In the genomic region with DNA sequence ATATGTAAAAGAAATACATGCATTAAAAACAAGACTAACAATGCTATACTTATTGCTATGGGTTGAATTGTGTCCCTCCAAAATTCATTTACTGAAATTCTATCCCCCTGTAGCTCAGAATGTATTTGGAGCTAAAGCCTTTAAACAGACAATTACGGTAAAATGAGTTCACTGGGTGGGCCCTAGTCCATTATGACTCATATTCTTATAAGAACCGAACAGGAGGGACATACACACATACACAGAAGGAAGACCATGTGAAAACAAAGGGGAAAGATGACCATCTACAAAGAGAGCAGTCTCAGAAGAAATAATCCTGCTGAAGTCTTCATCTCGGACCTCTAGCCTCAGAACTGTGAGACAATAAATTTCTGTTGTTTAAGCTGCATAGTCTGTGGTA, we compare ENCODE assay signal across 18 cellular contexts.
A peak's percentile ranks its signal among the peaks of the same experiment; 100 is the strongest.
DNase-seq lines count a peak whose midpoint lies in the region; ATAC-seq, FAIRE-seq and TF ChIP-seq lines count a peak whose summit lies in the region.
"Had no signal": no experiment of that assay in that cellular context is flagged by ENCODE, and none has a peak within 500 bp of the region (broad histone marks: within the 10 kb centered on the region; RNA-seq: fewer than 3 reads in every experiment).

No MANE protein-coding gene starts in this region.

- no peaks in the 10 kb centered on the region for H3K27me3 ChIP-seq in HepG2 (ENCODE audit: control insufficient read depth in 1 of 2, insufficient read depth in 2 of 2, low read length in 2 of 2)
- no peaks in the 10 kb centered on the region for H3K27me3 ChIP-seq in right lobe of liver
- no peaks in the 10 kb centered on the region for H3K27me3 ChIP-seq in adipocyte (replicated peaks; ENCODE audit: control insufficient read depth, insufficient read depth, low read length)
- H3K27me3 ChIP-seq: BE2C had no signal

- CTCF ChIA-PET in HepG2 (lab: Yijun Ruan, JAX; ENCODE audit: low intra/inter-chr PET ratio, low total read pairs) = no interaction called here

- no peak for TF ChIP-seq RAD21 in HepG2 (CRISPR knock-in tag; IDR thresholded peaks at IDR 0.05)

- H4K20me1 ChIP-seq in HepG2 (ENCODE audit: insufficient read depth, low read length) = no peaks in the 10 kb centered on the region

- no peak for ATAC-seq in HepG2
- no peak for ATAC-seq in right lobe of liver
- ATAC-seq in HG03159 (IDR thresholded peaks at IDR 0.05; ENCODE audit: unreplicated experiment) = no peak
- ATAC-seq: HCT116 had no signal

- 99% methylated on average over 3 of the region's 3 CpGs for WGBS in HepG2 (ENCODE audit: low lambda C conversion rate)
- WGBS in right lobe of liver (ENCODE audit: insufficient coverage, low coverage, low lambda C conversion rate, missing lambda C conversion rate) = 96% methylated on average over 3 of the region's 3 CpGs

- TF ChIP-seq POLR2A in HepG2 (IDR thresholded peaks at IDR 0.05; ENCODE audit: insufficient read depth in 1 of 2, low read depth in 2 of 2, low read length in 2 of 2) (no peak), right lobe of liver (IDR thresholded peaks at IDR 0.05) (no peak)

- TF ChIP-seq EP300 in HepG2 (IDR thresholded peaks at IDR 0.05; ENCODE audit: low read depth in 2 of 2, low read length in 2 of 2) (no peak), HepG2 (CRISPR knock-in tag; IDR thresholded peaks at IDR 0.05; ENCODE audit: borderline replicate concordance) (no peak)

- intact Hi-C loops in HepG2 (cut with micrococcal nuclease; ENCODE audit: unreplicated experiment) = no loop called here
- intact Hi-C loops in right lobe of liver (cut with DNase I) = no loop called here

- DNase-seq in HepG2 (ENCODE audit: low spot score) (no peak), right lobe of liver (no peak), adipocyte (ENCODE audit: low read depth) (peak; percentile 30), fibroblast of peridontal ligament (ENCODE audit: extremely low read depth) (peak; percentile 49), stromal cell of bone marrow (ENCODE audit: low read depth) (peak; percentile 6), NCI-H510A treated with DMSO at 0.1 percent for 48 hours (lab: John Stamatoyannopoulos, UW) (no peak), GM19240 (ENCODE audit: insufficient read length, low spot score) (no peak)
- DNase-seq: BE2C; CD4-positive, alpha-beta memory T cell; DMS153; DND-41; GF-D8 had no signal

- H3K4me3 ChIP-seq in HepG2 (replicated peaks in 1 of 3; ENCODE audit: insufficient read depth in 1 of 3, low read depth in 2 of 3, low read length in 3 of 3) = no peak overlapping the region
- H3K4me3 ChIP-seq in right lobe of liver = no peak overlapping the region
- no peak overlapping the region for H3K4me3 ChIP-seq in adipocyte (ENCODE audit: low read length)

- no peaks in the 10 kb centered on the region for H3K79me2 ChIP-seq in HepG2 (ENCODE audit: insufficient read depth, low read length)

- FAIRE-seq in HepG2 (lab: Jason Lieb, UNC) = peak; percentile 26
- FAIRE-seq: D721Med, GM19239, H54 had no signal

- TF ChIP-seq CTCF in HepG2 (CRISPR knock-in tag; IDR thresholded peaks at IDR 0.05) (no peak), right lobe of liver (IDR thresholded peaks at IDR 0.05) (no peak)

- in situ Hi-C loops in HepG2 (cut with HindIII; ENCODE audit: extremely low pct_ligation_motif_present, low pct_unique_long_range_greater_than_20kb) = no loop called here

- H3K9ac ChIP-seq in HepG2 (ENCODE audit: insufficient read depth, low read depth, low read length) (no peak overlapping the region), adipocyte (ENCODE audit: low read length) (no peak overlapping the region)

- no peak overlapping the region for H3K4me2 ChIP-seq in HepG2 (ENCODE audit: low read depth, low read length)

- BruUV-seq in HepG2 (replicated peaks; lab: Mats Ljungman, UMichigan) = no TSS peak

- H3K4me1 ChIP-seq in HepG2 (ENCODE audit: insufficient read depth, low read length) (no peaks in the 10 kb centered on the region; the same call in 1 of the 2 replicates), right lobe of liver (no peaks in the 10 kb centered on the region), adipocyte (ENCODE audit: control insufficient read depth, insufficient read depth, low read length) (peaks cover 10% of the 10 kb centered on the region)
- H3K4me1 ChIP-seq: BE2C had no signal

- H3K27ac ChIP-seq in HepG2 (ENCODE audit: extremely low read length, insufficient read depth, low read length) (no peak overlapping the region), right lobe of liver (no peak overlapping the region)
- H3K27ac ChIP-seq: C4-2B had no signal

- peaks cover 1 to 23% of the 10 kb centered on the region in 2 experiments; a peak in 4 of 5 replicates for H3K36me3 ChIP-seq in HepG2 (replicated peaks in 1 of 2; ENCODE audit: control insufficient read depth in 1 of 2, insufficient read depth in 2 of 2, low read length in 2 of 2)
- peaks cover 0 to 22% (median 4%) of the 10 kb centered on the region in 4 donors for H3K36me3 ChIP-seq in right lobe of liver
- peaks cover 26% of the 10 kb centered on the region for H3K36me3 ChIP-seq in adipocyte (ENCODE audit: control insufficient read depth, insufficient read depth, low read length, severe bottlenecking)

- H3K9me3 ChIP-seq in HepG2 (ENCODE audit: low read length) (no peaks in the 10 kb centered on the region), right lobe of liver (no peaks in the 10 kb centered on the region), adipocyte (ENCODE audit: control insufficient read depth, low read length) (peaks cover 2% of the 10 kb centered on the region)
- H3K9me3 ChIP-seq: BE2C had no signal

- H2AFZ ChIP-seq in HepG2 (ENCODE audit: low read length) = no peak overlapping the region

- POLR2A ChIA-PET in HepG2 (lab: Yijun Ruan, JAX) = no interaction called here

TF ChIP-seq in HepG2, 621 proteins besides CTCF, POLR2A, EP300 and RAD21 (continues in another document):
- no peak for TF ChIP-seq ZNF607 (CRISPR knock-in tag; IDR thresholded peaks at IDR 0.05; ENCODE audit: borderline replicate concordance)
- no peak for TF ChIP-seq MAFF (IDR thresholded peaks at IDR 0.05; ENCODE audit: low read depth, low read length)
- TF ChIP-seq PPARG (CRISPR knock-in tag; conservative IDR thresholded peaks at IDR 0.05) = no peak
- no peak for TF ChIP-seq NBN (conservative IDR thresholded peaks at IDR 0.05)
- no peak for TF ChIP-seq GPN1 (CRISPR knock-in tag; IDR thresholded peaks at IDR 0.05; ENCODE audit: borderline replicate concordance)
- no peak for TF ChIP-seq MIXL1 (CRISPR knock-in tag; IDR thresholded peaks at IDR 0.05)
- TF ChIP-seq, protein P1, sequence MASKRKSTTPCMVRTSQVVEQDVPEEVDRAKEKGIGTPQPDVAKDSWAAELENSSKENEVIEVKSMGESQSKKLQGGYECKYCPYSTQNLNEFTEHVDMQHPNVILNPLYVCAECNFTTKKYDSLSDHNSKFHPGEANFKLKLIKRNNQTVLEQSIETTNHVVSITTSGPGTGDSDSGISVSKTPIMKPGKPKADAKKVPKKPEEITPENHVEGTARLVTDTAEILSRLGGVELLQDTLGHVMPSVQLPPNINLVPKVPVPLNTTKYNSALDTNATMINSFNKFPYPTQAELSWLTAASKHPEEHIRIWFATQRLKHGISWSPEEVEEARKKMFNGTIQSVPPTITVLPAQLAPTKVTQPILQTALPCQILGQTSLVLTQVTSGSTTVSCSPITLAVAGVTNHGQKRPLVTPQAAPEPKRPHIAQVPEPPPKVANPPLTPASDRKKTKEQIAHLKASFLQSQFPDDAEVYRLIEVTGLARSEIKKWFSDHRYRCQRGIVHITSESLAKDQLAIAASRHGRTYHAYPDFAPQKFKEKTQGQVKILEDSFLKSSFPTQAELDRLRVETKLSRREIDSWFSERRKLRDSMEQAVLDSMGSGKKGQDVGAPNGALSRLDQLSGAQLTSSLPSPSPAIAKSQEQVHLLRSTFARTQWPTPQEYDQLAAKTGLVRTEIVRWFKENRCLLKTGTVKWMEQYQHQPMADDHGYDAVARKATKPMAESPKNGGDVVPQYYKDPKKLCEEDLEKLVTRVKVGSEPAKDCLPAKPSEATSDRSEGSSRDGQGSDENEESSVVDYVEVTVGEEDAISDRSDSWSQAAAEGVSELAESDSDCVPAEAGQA (IDR thresholded peaks at IDR 0.05; ENCODE audit: low read depth) = no peak
- TF ChIP-seq, protein P1 (CRISPR knock-in tag; IDR thresholded peaks at IDR 0.05; ENCODE audit: borderline replicate concordance) = no peak
- TF ChIP-seq ZSCAN25 (CRISPR knock-in tag; IDR thresholded peaks at IDR 0.05) = no peak
- TF ChIP-seq SMC3 (IDR thresholded peaks at IDR 0.05; ENCODE audit: low read length) = no peak

Comparison
In these comparisons a context has a peak if more than half of its experiments do, and no peak if none do; other contexts are left out.
1. DNase-seq: peak in adipocyte (single experiment), fibroblast of peridontal ligament (single experiment) and stromal cell of bone marrow (single experiment); none in HepG2 (single experiment), right lobe of liver (0 of 3), NCI-H510A treated with DMSO at 0.1 percent for 48 hours (single experiment) and GM19240 (single experiment).